34 cellular contexts compared by ENCODE assay signal in genomic region chr13:107111248-107111647, GRCh38.
"Had no signal": no experiment of that assay in that cellular context is flagged by ENCODE, and none has a peak within 500 bp of the region (broad histone marks: within the 10 kb centered on the region; RNA-seq: fewer than 3 reads in every experiment).

No MANE protein-coding gene starts in this region.

- H3K4me3 ChIP-seq: MG63 had no signal

- H3K27ac ChIP-seq: KMS-11 had no signal

- H3K36me3 ChIP-seq: MG63 had no signal

- DNase-seq: Karpas-422, Kasumi-1, MG63, MM.1S, MV-4-11, NCI-H1048, NCI-H1092, NCI-H1092 treated with DMSO at 0.1 percent for 48 hours, NCI-H1105, NCI-H1105 treated with DMSO at 0.1 percent for 48 hours, NCI-H1417, NCI-H1417 treated with DMSO at 0.1 percent for 48 hours, NCI-H1436, NCI-H1436 treated with DMSO at 0.1 percent for 48 hours, NCI-H146, NCI-H1694, NCI-H1694 treated with DMSO at 0.1 percent for 48 hours, NCI-H187, NCI-H187 treated with DMSO at 0.1 percent for 48 hours, NCI-H1930, NCI-H2029, NCI-H2029 treated with DMSO at 0.1 percent for 48 hours, NCI-H2081, NCI-H2081 treated with DMSO at 0.1 percent for 48 hours, NCI-H2171, NCI-H2171 treated with DMSO at 0.1 percent for 48 hours, NCI-H2227 treated with DMSO at 0.1 percent for 48 hours, NCI-H226, NCI-H345, NCI-H446, NCI-H446 treated with DMSO at 0.1 percent for 48 hours, NCI-H510A, NCI-H510A treated with DMSO at 0.1 percent for 48 hours had no signal

- H3K27me3 ChIP-seq: MG63 had no signal
